ENCODE assay signal across 17 cellular contexts in the genomic region with DNA sequence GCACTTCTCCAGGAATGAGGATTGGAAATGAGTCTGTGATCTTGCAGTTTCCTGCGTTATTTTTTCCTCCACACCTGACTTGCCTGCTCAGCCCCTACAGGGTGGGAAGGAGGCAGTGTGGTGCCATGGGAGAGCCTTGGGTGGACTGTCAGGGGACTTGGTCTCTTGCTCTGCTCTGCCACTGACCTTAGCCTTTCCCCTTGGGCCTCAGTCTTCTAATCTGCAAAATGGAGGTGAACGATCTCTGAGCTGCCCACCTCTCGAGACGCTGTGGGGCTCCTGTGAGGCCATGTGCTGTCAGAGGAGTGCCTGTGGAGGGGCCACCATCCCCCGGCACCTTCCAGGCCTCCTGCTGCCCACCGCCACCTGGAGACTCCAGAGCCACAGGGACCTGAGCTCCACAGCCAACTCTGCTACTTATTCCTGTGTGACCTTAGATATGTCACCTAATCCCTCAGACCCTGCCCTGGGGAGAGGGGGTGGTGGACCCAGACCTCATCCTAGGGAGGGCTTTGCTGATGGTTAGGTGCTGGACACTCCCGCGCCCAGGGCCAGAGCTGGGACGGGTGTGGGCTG. TPM values are rescaled to one million over a fixed set of nuclear protein-coding genes. Genes with fewer than 3 reads are reported as not detected.
DNase-seq lines count a peak whose midpoint lies in the region; ATAC-seq and TF ChIP-seq lines count a peak whose summit lies in the region.
"Had no signal": no experiment of that assay in that cellular context is flagged by ENCODE, and none has a peak within 500 bp of the region (broad histone marks: within the 10 kb centered on the region; RNA-seq: fewer than 3 reads in every experiment).

No MANE protein-coding gene starts in this region.

- no peak for TF ChIP-seq CTCF in osteoblast (IDR thresholded peaks at IDR 0.05; ENCODE audit: extremely low read depth, low read depth, low read length)
- TF ChIP-seq CTCF in CD4-positive, alpha-beta T cell (IDR thresholded peaks at IDR 0.05) = no peak

- H4K5ac ChIP-seq in mesendoderm (ENCODE audit: low read length) = no peak overlapping the region

- H2AK5ac ChIP-seq in mesendoderm (ENCODE audit: low read length) = no peak overlapping the region

- H3K9me3 Mint-ChIP-seq in stimulated activated naive CD8-positive, alpha-beta T cell treated with anti-CD3 and anti-CD28 coated beads, Interleukin-15, amount 100 ng/mL, for 72 hours = no peaks in the 10 kb centered on the region
- H3K9me3 Mint-ChIP-seq in CD4-positive, alpha-beta T cell = no peaks in the 10 kb centered on the region
- H3K9me3 Mint-ChIP-seq: CD4-positive, CD25-positive, alpha-beta regulatory T cell; GM23338; H9 had no signal

- H3K27me3 Mint-ChIP-seq in stimulated activated naive CD8-positive, alpha-beta T cell treated with anti-CD3 and anti-CD28 coated beads, Interleukin-15, amount 100 ng/mL, for 72 hours = peaks cover 44% of the 10 kb centered on the region
- H3K27me3 Mint-ChIP-seq in CD4-positive, alpha-beta T cell = peaks cover 4% of the 10 kb centered on the region

- H3K27ac Mint-ChIP-seq in stimulated activated naive CD8-positive, alpha-beta T cell treated with anti-CD3 and anti-CD28 coated beads, Interleukin-15, amount 100 ng/mL, for 72 hours = peak overlapping the region; percentile 29 to 85
- H3K27ac Mint-ChIP-seq in CD4-positive, alpha-beta T cell = no peak overlapping the region
- H3K27ac Mint-ChIP-seq: GM23338 had no signal

- no peak for ATAC-seq in stimulated activated naive CD8-positive, alpha-beta T cell treated with anti-CD3 and anti-CD28 coated beads, Interleukin-15, amount 100 ng/mL, for 72 hours
- no peak for ATAC-seq in stimulated activated naive CD8-positive, alpha-beta T cell treated with anti-CD3 and anti-CD28 coated beads, Interleukin-15, Interleukin-2, amounts not matched to agents 100 U/mL and 50 U/mL, for 24 hours
- no peak for ATAC-seq in CD4-positive, alpha-beta T cell (ENCODE audit: poor library complexity)
- ATAC-seq: GM12878, GM23338 had no signal

- H2BK5ac ChIP-seq in mesendoderm (ENCODE audit: low read length) = no peak overlapping the region

- H3K18ac ChIP-seq in mesendoderm (ENCODE audit: low read length) = no peak overlapping the region

- peak overlapping the region; percentile 18 for H3K56ac ChIP-seq in mesendoderm (ENCODE audit: low read length)

- intact Hi-C loops in CD4-positive, alpha-beta T cell (cut with DNase I, micrococcal nuclease) = loop anchor here in 1 of 2 experiments (10.0 kb wide), 1 partner anchor 305 kb away; no protein-coding TSS in a partner anchor

- no peak overlapping the region for H3K4me2 ChIP-seq in mesendoderm (ENCODE audit: low read length)
- no peak overlapping the region for H3K4me2 ChIP-seq in osteoblast (ENCODE audit: insufficient read depth, low read length)
- H3K4me2 ChIP-seq: BLaER1 treated with 17β-estradiol and CSF1 and Interleukin-3, amounts not matched to agents 10 nM and 100 nM; GM23338 had no signal

- no peak overlapping the region for H3K4me3 Mint-ChIP-seq in stimulated activated naive CD8-positive, alpha-beta T cell treated with anti-CD3 and anti-CD28 coated beads, Interleukin-15, amount 100 ng/mL, for 72 hours
- H3K4me3 Mint-ChIP-seq in CD4-positive, alpha-beta T cell = no peak overlapping the region
- H3K4me3 Mint-ChIP-seq: CD4-positive, CD25-positive, alpha-beta regulatory T cell; GM23338; H9 had no signal

- H3K79me1 ChIP-seq in mesendoderm (ENCODE audit: low read length) = no peaks in the 10 kb centered on the region

- no CpG with 5 or more reads among the region's 9 CpGs for WGBS in mesendoderm (ENCODE audit: extremely low coverage, insufficient coverage, low lambda C conversion rate)

- POLR2A ChIA-PET in CD4-positive, alpha-beta T cell (lab: Charles Lee) = no interaction called here

- no peak overlapping the region for H2AFZ ChIP-seq in osteoblast (ENCODE audit: low read length)
- H2AFZ ChIP-seq: GM23338 had no signal

- peaks cover 14% of the 10 kb centered on the region for H3K4me1 ChIP-seq in mesendoderm (ENCODE audit: control insufficient read depth, low read depth, low read length)
- no peaks in the 10 kb centered on the region for H3K4me1 ChIP-seq in osteoblast (ENCODE audit: insufficient read depth, low read length)

- no peak for DNase-seq in stimulated activated naive CD8-positive, alpha-beta T cell treated with anti-CD3 and anti-CD28 coated beads, Interleukin-15, amount 100 ng/mL, for 72 hours
- DNase-seq in stimulated activated naive CD8-positive, alpha-beta T cell treated with anti-CD3 and anti-CD28 coated beads, Interleukin-15, Interleukin-2, amounts not matched to agents 100 U/mL and 50 U/mL, for 24 hours = no peak
- DNase-seq in mesendoderm (no peak), osteoblast (ENCODE audit: insufficient read length, low spot score, missing footprints) (peak; percentile 26), HuH-7.5 (ENCODE audit: low spot score) (no peak), T-helper 9 cell (no peak)
- no peak for DNase-seq in CD4-positive, alpha-beta T cell
- DNase-seq: 8988T; ACHN; Calu3; CD4-positive, CD25-positive, alpha-beta regulatory T cell; DMS 273 treated with DMSO at 0.1 percent for 48 hours; H9 had no signal

- CTCF ChIA-PET in CD4-positive, alpha-beta T cell (lab: Charles Lee) = no interaction called here

- no peaks in the 10 kb centered on the region for H3K9me3 ChIP-seq in osteoblast (ENCODE audit: low read depth, low read length)
- H3K9me3 ChIP-seq in CD4-positive, alpha-beta T cell (ENCODE audit: control insufficient read depth, low read length) = no peaks in the 10 kb centered on the region
- H3K9me3 ChIP-seq: BLaER1 treated with 17β-estradiol and CSF1 and Interleukin-3, amounts not matched to agents 10 nM and 100 nM had no signal

- H3K36me3 ChIP-seq in mesendoderm (ENCODE audit: control insufficient read depth, insufficient read depth, low read length) (no peaks in the 10 kb centered on the region), osteoblast (ENCODE audit: insufficient read depth, low read length) (no peaks in the 10 kb centered on the region)
- H3K36me3 ChIP-seq: BLaER1 treated with 17β-estradiol and CSF1 and Interleukin-3, amounts not matched to agents 10 nM and 100 nM had no signal

- H3K36me3 Mint-ChIP-seq in CD4-positive, alpha-beta T cell (ENCODE audit: low read depth) = no peaks in the 10 kb centered on the region
- H3K36me3 Mint-ChIP-seq: CD4-positive, CD25-positive, alpha-beta regulatory T cell had no signal

- H4K20me1 ChIP-seq in osteoblast (ENCODE audit: insufficient read depth, low read length) = no peaks in the 10 kb centered on the region

- H3K27ac ChIP-seq in mesendoderm (ENCODE audit: low read depth, low read length) = no peak overlapping the region
- no peak overlapping the region for H3K27ac ChIP-seq in osteoblast (ENCODE audit: low read depth, low read length)
- no peak overlapping the region for H3K27ac ChIP-seq in CD4-positive, alpha-beta T cell (ENCODE audit: low read depth, low read length)
- H3K27ac ChIP-seq: BLaER1 treated with 17β-estradiol and CSF1 and Interleukin-3, amounts not matched to agents 10 nM and 100 nM had no signal

- no peak overlapping the region for H3K23ac ChIP-seq in mesendoderm (ENCODE audit: low read length)

- no peak overlapping the region for H3K9ac ChIP-seq in mesendoderm (ENCODE audit: low read length)
- H3K9ac ChIP-seq: BLaER1 treated with 17β-estradiol and CSF1 and Interleukin-3, amounts not matched to agents 10 nM and 100 nM had no signal

- no peak overlapping the region for H4K8ac ChIP-seq in mesendoderm (ENCODE audit: low read depth, low read length)

- H2BK120ac ChIP-seq in mesendoderm (ENCODE audit: low read depth, low read length) = no peak overlapping the region

- no peak overlapping the region for H3K4me3 ChIP-seq in mesendoderm (ENCODE audit: low read length)
- H3K4me3 ChIP-seq in osteoblast (ENCODE audit: insufficient read depth, low read length) = no peak overlapping the region
- H3K4me3 ChIP-seq: BLaER1 treated with 17β-estradiol and CSF1 and Interleukin-3, amounts not matched to agents 10 nM and 100 nM; GM12878; GM23338 had no signal

- no peak overlapping the region for H3K4ac ChIP-seq in mesendoderm (ENCODE audit: low read depth, low read length)

- H3K4me1 Mint-ChIP-seq in stimulated activated naive CD8-positive, alpha-beta T cell treated with anti-CD3 and anti-CD28 coated beads, Interleukin-15, amount 100 ng/mL, for 72 hours = no peaks in the 10 kb centered on the region
- no peaks in the 10 kb centered on the region for H3K4me1 Mint-ChIP-seq in CD4-positive, alpha-beta T cell (ENCODE audit: low read depth)

- no peaks in the 10 kb centered on the region for H3K27me3 ChIP-seq in mesendoderm (ENCODE audit: insufficient read depth, low read length, poor library complexity)
- H3K27me3 ChIP-seq in osteoblast (ENCODE audit: insufficient read depth, low read length) = no peaks in the 10 kb centered on the region
- H3K27me3 ChIP-seq in CD4-positive, alpha-beta T cell (ENCODE audit: control insufficient read depth, insufficient read depth, low read length) = peaks cover under 1% of the 10 kb centered on the region

- H3K79me2 ChIP-seq in mesendoderm (ENCODE audit: control insufficient read depth, insufficient read depth, low read length) (no peaks in the 10 kb centered on the region), osteoblast (ENCODE audit: insufficient read depth, low read length) (no peaks in the 10 kb centered on the region)

- no peak overlapping the region for H2BK15ac ChIP-seq in mesendoderm (replicated peaks; ENCODE audit: low read depth)

RNA-seq across cellular contexts. Expression of a gene that starts 45.8 kb away (rescaled TPM):
- polyA plus RNA-seq in mesendoderm (2013, experiment 1 of 2) = not detected
- polyA plus RNA-seq in mesendoderm (2013, experiment 2 of 2) = not detected
- total RNA-seq in osteoblast = not detected in 2 replicates
- not detected for total RNA-seq in CD4-positive, alpha-beta T cell
- total RNA-seq: Calu3; CD4-positive, CD25-positive, alpha-beta regulatory T cell; Daoy; GM12878; GM23338; H9 had no signal
- polyA plus RNA-seq: CD4-positive, CD25-positive, alpha-beta regulatory T cell; GM12878; GM23338 had no signal
